Comparison of ENCODE assay signal across 1 cellular context in the genomic region with DNA sequence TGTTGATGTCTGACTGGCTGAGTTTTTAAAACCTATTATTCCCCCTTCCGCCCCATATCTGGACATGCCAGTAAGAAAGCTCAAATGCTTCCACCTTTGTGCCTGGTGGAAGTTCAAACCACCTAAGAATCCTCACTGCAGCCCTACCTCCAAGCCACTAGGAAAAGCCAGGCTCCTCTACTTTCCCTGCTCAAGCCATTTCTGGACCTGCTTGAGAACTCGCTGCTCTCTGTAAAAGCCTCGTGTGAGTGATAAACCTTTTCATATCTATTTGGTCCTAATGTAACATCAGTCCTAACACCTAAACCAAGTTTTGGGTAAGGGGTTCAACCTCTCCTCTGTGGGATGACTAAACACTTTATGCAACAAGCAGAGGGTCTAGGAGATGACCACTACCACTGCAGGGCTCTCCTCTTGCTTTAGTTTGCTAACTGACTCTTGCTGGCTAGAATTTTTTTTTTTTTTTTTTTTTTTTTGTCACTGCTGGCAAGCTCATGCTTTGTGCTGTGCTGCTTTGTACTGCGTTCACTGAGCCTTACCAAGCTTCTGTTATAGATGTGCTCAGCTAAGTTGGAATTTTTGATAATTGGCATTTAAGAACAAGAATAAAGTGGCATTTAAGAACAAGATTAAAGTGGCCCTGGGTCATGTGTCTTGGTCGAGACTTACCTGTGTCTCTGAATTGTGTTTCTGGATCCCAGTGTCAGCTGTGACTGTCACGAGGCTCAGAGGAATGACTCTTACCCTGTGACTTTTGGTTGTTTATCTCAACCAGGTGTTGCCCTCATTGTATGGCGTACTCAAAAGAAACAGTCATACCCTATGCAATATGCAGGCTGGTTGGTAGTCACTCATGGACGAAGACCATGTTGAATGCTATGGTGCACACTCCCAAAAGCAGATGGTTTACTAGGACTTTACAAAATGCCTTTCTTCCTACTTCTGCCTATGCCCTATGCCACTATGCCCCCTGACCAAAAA.
TF ChIP-seq lines count a peak whose summit lies in the region.

No MANE protein-coding gene starts in this region.

TF ChIP-seq in K562, 482 proteins besides CTCF, POLR2A, EP300 and RAD21 (continued from another document):
- TF ChIP-seq, protein P1, sequence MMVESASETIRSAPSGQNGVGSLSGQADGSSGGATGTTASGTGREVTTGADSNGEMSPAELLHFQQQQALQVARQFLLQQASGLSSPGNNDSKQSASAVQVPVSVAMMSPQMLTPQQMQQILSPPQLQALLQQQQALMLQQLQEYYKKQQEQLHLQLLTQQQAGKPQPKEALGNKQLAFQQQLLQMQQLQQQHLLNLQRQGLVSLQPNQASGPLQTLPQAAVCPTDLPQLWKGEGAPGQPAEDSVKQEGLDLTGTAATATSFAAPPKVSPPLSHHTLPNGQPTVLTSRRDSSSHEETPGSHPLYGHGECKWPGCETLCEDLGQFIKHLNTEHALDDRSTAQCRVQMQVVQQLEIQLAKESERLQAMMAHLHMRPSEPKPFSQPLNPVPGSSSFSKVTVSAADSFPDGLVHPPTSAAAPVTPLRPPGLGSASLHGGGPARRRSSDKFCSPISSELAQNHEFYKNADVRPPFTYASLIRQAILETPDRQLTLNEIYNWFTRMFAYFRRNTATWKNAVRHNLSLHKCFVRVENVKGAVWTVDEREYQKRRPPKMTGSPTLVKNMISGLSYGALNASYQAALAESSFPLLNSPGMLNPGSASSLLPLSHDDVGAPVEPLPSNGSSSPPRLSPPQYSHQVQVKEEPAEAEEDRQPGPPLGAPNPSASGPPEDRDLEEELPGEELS (CRISPR knock-in tag; IDR thresholded peaks at IDR 0.05; ENCODE audit: borderline replicate concordance) = no peak
- TF ChIP-seq SRF (CRISPR knock-in tag; IDR thresholded peaks at IDR 0.05) (no peak), CREM (IDR thresholded peaks at IDR 0.05; ENCODE audit: low read depth) (no peak), SIN3A (IDR thresholded peaks at IDR 0.05; ENCODE audit: borderline replicate concordance in 2 of 2, control insufficient read depth in 1 of 2, low read depth in 2 of 2, low read length in 2 of 2) (no peak), ZNF232 (CRISPR knock-in tag; IDR thresholded peaks at IDR 0.05) (no peak), HNRNPUL1 (IDR thresholded peaks at IDR 0.05; ENCODE audit: low read length) (no peak), NCOR1 (IDR thresholded peaks at IDR 0.05) (no peak)
